In the genomic region with DNA sequence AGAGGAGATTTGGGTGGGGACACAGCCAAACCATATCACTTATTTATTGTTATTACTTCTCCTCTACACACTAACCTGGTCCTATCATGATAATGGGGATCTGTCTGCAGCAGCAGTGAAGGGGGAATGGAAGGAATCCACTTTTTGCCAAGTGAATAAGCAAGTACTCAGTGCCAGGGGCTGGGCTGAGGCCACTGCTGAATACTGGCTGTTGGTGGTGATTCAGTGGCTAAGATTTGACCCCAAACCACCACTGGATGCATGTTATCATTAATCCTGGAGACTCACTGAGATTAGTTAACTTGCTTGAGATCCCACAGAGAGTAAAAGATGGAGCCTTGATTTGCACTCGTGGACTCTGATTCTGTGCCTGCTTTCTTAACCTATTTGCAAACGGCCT, we compare ENCODE assay signal across 20 cellular contexts.
DNase-seq lines count a peak whose midpoint lies in the region; ATAC-seq and TF ChIP-seq lines count a peak whose summit lies in the region.
"Had no signal": no experiment of that assay in that cellular context is flagged by ENCODE, and none has a peak within 500 bp of the region (broad histone marks: within the 10 kb centered on the region; RNA-seq: fewer than 3 reads in every experiment).

No MANE protein-coding gene starts in this region.

- no peak for ATAC-seq in psoas muscle
- no peak for ATAC-seq in HG02678 (IDR thresholded peaks at IDR 0.05; ENCODE audit: unreplicated experiment)
- ATAC-seq: GM12878, GM23338, SK-N-SH treated with all-trans-retinoic acid at 6 μM for 48 hours had no signal

- no peaks in the 10 kb centered on the region for H3K36me3 ChIP-seq in psoas muscle (ENCODE audit: insufficient read depth in 1 of 2, low read depth in 1 of 2)

- WGBS in psoas muscle, 3 donors = 68 to 72% (median 69%) methylated on average over 2 of the region's 2 CpGs

- intact Hi-C loops in psoas muscle (cut with DNase I) = no loop called here

- H3K27ac ChIP-seq in psoas muscle = no peak overlapping the region

- peaks cover 0 to 3% (median 2%) of the 10 kb centered on the region in 3 donors for H3K27me3 ChIP-seq in psoas muscle (ENCODE audit: insufficient read depth in 3 of 3, low read length in 2 of 3)

- H3K4me3 ChIP-seq in psoas muscle = no peak overlapping the region
- H3K4me3 ChIP-seq: GM12878, GM23338 had no signal

- no peak for TF ChIP-seq CTCF in psoas muscle (IDR thresholded peaks at IDR 0.05)

- H3K9me3 ChIP-seq in psoas muscle = no peaks in the 10 kb centered on the region

- no peaks in the 10 kb centered on the region for H3K4me1 ChIP-seq in psoas muscle

- DNase-seq in M059J (ENCODE audit: low read depth) = peak; percentile 90
- DNase-seq in astrocyte of the hippocampus (ENCODE audit: low read depth, low spot score) = peak; percentile 35
- DNase-seq in kidney tubule cell (ENCODE audit: low spot score) = peak; percentile 20
- peak; percentile 5 for DNase-seq in renal cortical epithelial cell (ENCODE audit: low read depth)
- no peak for DNase-seq in NCI-H510A treated with DMSO at 0.1 percent for 48 hours (lab: John Stamatoyannopoulos, UW)
- no peak for DNase-seq in psoas muscle
- DNase-seq: ACHN, COR-L47, GF-D8, HCEC 1CT, Kasumi-1, MV-4-11, NCI-H1694 treated with DMSO at 0.1 percent for 48 hours, NCI-H774, OCI-M1, SIG-M5 had no signal

Comparison
In these comparisons a context has a peak if more than half of its experiments do, and no peak if none do; other contexts are left out.
1. DNase-seq: peak in M059J (single experiment), astrocyte of the hippocampus (single experiment), kidney tubule cell (single experiment) and renal cortical epithelial cell (single experiment); none in NCI-H510A treated with DMSO at 0.1 percent for 48 hours (single experiment) and psoas muscle (0 of 2).